8 cellular contexts compared by ENCODE assay signal in genomic region chr4:6658635-6659075, GRCh38. TPM values are rescaled to one million over a fixed set of nuclear protein-coding genes. Genes with fewer than 3 reads are reported as not detected.
A peak's percentile ranks its signal among the peaks of the same experiment; 100 is the strongest.
DNase-seq lines count a peak whose midpoint lies in the region; TF ChIP-seq lines count a peak whose summit lies in the region.

No MANE protein-coding gene starts in this region.

- H3K4me3 Mint-ChIP-seq in glutamatergic neuron (ENCODE audit: unreplicated experiment): no peak overlapping the region

- H3K4me1 Mint-ChIP-seq in glutamatergic neuron (ENCODE audit: low read depth, unreplicated experiment): no peaks in the 10 kb centered on the region

- DNase-seq in GM20000 (ENCODE audit: low spot score) (peak; percentile 66), glutamatergic neuron (peak; percentile 30), retinal pigment epithelial cell (ENCODE audit: low read depth) (no peak), NCI-H2107 treated with DMSO at 0.1 percent for 48 hours (lab: John Stamatoyannopoulos, UW; ENCODE audit: unreplicated experiment) (no peak), GM13977 (ENCODE audit: low spot score) (no peak), RPMI8226 (no peak), occipital lobe (lab: John Stamatoyannopoulos, UW) (no peak)
- peak; percentile 42 for DNase-seq in activated T-helper 9 cell treated with anti-CD3 and anti-CD28 coated beads, Interleukin-2, amount 50 U/mL, for 16 hours (ENCODE audit: low read depth)

- no peak overlapping the region for H3K27ac Mint-ChIP-seq in glutamatergic neuron (ENCODE audit: unreplicated experiment)

- peak overlapping the region; percentile 28 for H3K4me3 ChIP-seq in retinal pigment epithelial cell (ENCODE audit: low read length)

- in situ Hi-C loops in GM13977 (cut with MboI; ENCODE audit: low pct_unique_long_range_greater_than_20kb, low sequenced_read_pairs, unreplicated experiment): no loop called here

- H3K9me3 Mint-ChIP-seq in glutamatergic neuron (ENCODE audit: unreplicated experiment): peaks cover 3% of the 10 kb centered on the region

- no peaks in the 10 kb centered on the region for H3K36me3 Mint-ChIP-seq in glutamatergic neuron (ENCODE audit: unreplicated experiment)

- TF ChIP-seq CTCF in GM20000 (IDR thresholded peaks at IDR 0.05; ENCODE audit: extremely low read depth, missing control alignments) (no peak), glutamatergic neuron (IDR thresholded peaks at IDR 0.05; ENCODE audit: partially characterized antibody, unreplicated experiment) (no peak), retinal pigment epithelial cell (conservative IDR thresholded peaks at IDR 0.05; ENCODE audit: low read depth, low read length) (no peak), GM13977 (IDR thresholded peaks at IDR 0.05; ENCODE audit: extremely low read depth, insufficient read depth, missing control alignments) (no peak)

- peaks cover 10% of the 10 kb centered on the region for H3K27me3 Mint-ChIP-seq in glutamatergic neuron (ENCODE audit: unreplicated experiment)

RNA-seq across cellular contexts. Expression of gene MRFAP1, which starts 18.2 kb away (rescaled TPM):
- total RNA-seq in glutamatergic neuron (ENCODE audit: unreplicated experiment): 226 TPM
- total RNA-seq in occipital lobe: 90.0 TPM

RNA-seq across cellular contexts. Expression of gene S100P, which starts 35.0 kb away (rescaled TPM):
- not detected for total RNA-seq in glutamatergic neuron (ENCODE audit: unreplicated experiment)
- 1.6 TPM for total RNA-seq in occipital lobe

RNA-seq across cellular contexts. Expression of gene MRFAP1L1, which starts 51.0 kb away (rescaled TPM):
- 66.1 TPM for total RNA-seq in glutamatergic neuron (ENCODE audit: unreplicated experiment)
- total RNA-seq in occipital lobe: 90.8 TPM

RNA-seq across cellular contexts. Expression of gene BLOC1S4, which starts 57.3 kb away (rescaled TPM):
- total RNA-seq in glutamatergic neuron (ENCODE audit: unreplicated experiment): 22.5 TPM
- total RNA-seq in occipital lobe: 9.4 TPM

Comparison
In these comparisons a context has a peak if more than half of its experiments do, and no peak if none do; other contexts are left out.
1. DNase-seq: peak in GM20000 (single experiment), activated T-helper 9 cell treated with anti-CD3 and anti-CD28 coated beads, Interleukin-2, amount 50 U/mL, for 16 hours (single experiment) and glutamatergic neuron (single experiment); none in retinal pigment epithelial cell (single experiment), NCI-H2107 treated with DMSO at 0.1 percent for 48 hours (single experiment), GM13977 (single experiment), RPMI8226 (single experiment) and occipital lobe (single experiment).